In the genomic region with DNA sequence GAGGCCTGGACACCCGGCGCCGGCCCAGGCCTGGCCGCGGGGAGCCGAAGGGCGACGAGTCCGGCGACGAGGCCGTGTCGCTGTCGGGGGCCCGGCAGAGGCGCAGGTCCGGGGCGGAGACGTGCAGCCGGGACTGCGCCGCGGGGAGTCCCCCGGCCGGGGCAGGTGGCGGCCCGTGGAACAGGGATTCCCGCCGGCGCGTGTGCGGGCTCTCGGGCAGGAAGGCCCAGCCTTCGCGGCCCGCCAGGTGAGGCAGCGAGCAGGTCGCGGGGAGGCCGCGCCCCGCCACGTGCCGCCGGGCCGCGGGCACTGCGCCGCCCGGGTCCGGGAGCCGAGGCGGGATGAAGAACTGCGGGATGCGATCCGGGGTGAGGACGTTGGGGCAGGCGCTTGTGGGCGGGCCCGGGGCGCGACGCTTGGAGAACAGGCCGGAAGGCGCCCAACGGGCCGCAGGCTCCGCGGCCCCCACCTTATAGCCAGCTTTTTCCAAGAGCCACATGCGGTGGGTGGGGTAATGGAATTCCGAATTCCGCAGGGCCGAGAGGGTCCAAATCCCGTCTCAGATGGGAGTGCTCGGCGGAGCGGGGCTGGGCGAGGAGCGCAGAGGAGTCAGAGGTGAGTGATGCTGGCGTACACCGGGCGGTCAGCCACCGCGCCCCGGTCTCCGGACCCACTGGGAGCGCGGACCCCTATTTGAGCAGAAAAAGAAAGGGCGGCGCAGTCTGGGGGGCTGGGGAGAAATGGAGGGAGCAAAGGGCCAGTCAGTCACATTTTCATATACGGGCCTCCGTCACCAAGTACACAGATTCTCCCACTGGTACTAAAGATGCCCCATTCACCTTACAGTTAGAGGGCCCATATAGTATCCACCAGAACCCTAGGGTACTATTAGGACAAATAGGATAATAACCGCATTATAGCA, we compare ENCODE assay signal across 8 cellular contexts. TPM values are rescaled to one million over a fixed set of nuclear protein-coding genes. Genes with fewer than 3 reads are reported as not detected.
A peak's percentile ranks its signal among the peaks of the same experiment; 100 is the strongest.
DNase-seq lines count a peak whose midpoint lies in the region; ATAC-seq, FAIRE-seq and TF ChIP-seq lines count a peak whose summit lies in the region.

No MANE protein-coding gene starts in this region.

- 54 to 60% methylated on average over 15 to 19 of the region's 93 CpGs for WGBS in esophagus squamous epithelium, 2 donors

- H3K9me3 ChIP-seq in DOHH2 (ENCODE audit: control insufficient read depth, insufficient read depth, low read length): no peaks in the 10 kb centered on the region
- no peaks in the 10 kb centered on the region for H3K9me3 ChIP-seq in SK-N-MC (ENCODE audit: low read depth, low read length)
- H3K9me3 ChIP-seq in esophagus squamous epithelium: no peaks in the 10 kb centered on the region
- no peaks in the 10 kb centered on the region for H3K9me3 ChIP-seq in parathyroid adenoma (ENCODE audit: control insufficient read depth, low read length)

- H3F3A ChIP-seq in DOHH2 (ENCODE audit: control insufficient read depth, insufficient read depth): 0 out of 2 replicates have a peak, but pooled peaks cover 6% of the 10 kb centered on the region

- no peak for ATAC-seq in GM18868 (IDR thresholded peaks at IDR 0.05; ENCODE audit: unreplicated experiment)

- H4K20me1 ChIP-seq in DOHH2 (ENCODE audit: control insufficient read depth, insufficient read depth, low read depth, low read length): no peaks in the 10 kb centered on the region

- H2AFZ ChIP-seq in parathyroid adenoma: no peak overlapping the region

- H3K79me2 ChIP-seq in DOHH2 (ENCODE audit: control insufficient read depth, low read length) (no peaks in the 10 kb centered on the region), parathyroid adenoma (no peaks in the 10 kb centered on the region)

- H3K4me2 ChIP-seq in DOHH2 (ENCODE audit: low read length) (peak overlapping the region; percentile 55), parathyroid adenoma (ENCODE audit: low read length) (peak overlapping the region; percentile 82)

- H3K4me3 ChIP-seq in DOHH2 (ENCODE audit: low read length) (peak overlapping the region; percentile 48), SK-N-MC (0 out of 2 replicates have a peak overlapping the region, but pooled peaks have one; percentile 38), esophagus squamous epithelium (peak overlapping the region; percentile 32 to 69 (median 51)), parathyroid adenoma (ENCODE audit: low read depth, low read length) (peak overlapping the region; percentile 56)

- no peak for TF ChIP-seq POLR2A in esophagus squamous epithelium (IDR thresholded peaks at IDR 0.05)

- no peak overlapping the region for H3K9ac ChIP-seq in SK-N-MC (ENCODE audit: insufficient read length)
- H3K9ac ChIP-seq in parathyroid adenoma: no peak overlapping the region

- intact Hi-C loops in esophagus squamous epithelium (cut with DNase I): no loop called here

- TF ChIP-seq CTCF in DOHH2 (IDR thresholded peaks at IDR 0.05; ENCODE audit: low read depth, low read length, poor library complexity, severe bottlenecking) (no peak), esophagus squamous epithelium (IDR thresholded peaks at IDR 0.05) (no peak), parathyroid adenoma (IDR thresholded peaks at IDR 0.05) (no peak), D721Med (IDR thresholded peaks at IDR 0.05; ENCODE audit: insufficient read depth, missing control alignments) (no peak)

- H3K27ac ChIP-seq in DOHH2 (ENCODE audit: low read depth, low read length) (no peak overlapping the region), SK-N-MC (no peak overlapping the region), esophagus squamous epithelium (peak overlapping the region; percentile 75 to 88 (median 80)), parathyroid adenoma (no peak overlapping the region)

- DNase-seq in SK-N-MC (ENCODE audit: low read depth, low spot score) (no peak), esophagus squamous epithelium (lab: John Stamatoyannopoulos, UW) (no peak), NCI-H345 treated with DMSO at 0.1 percent for 48 hours (lab: John Stamatoyannopoulos, UW; ENCODE audit: unreplicated experiment) (no peak), D721Med (ENCODE audit: insufficient read length, low spot score) (no peak), cortex of kidney (lab: John Stamatoyannopoulos, UW) (no peak)

- FAIRE-seq in D721Med (lab: Jason Lieb, UNC): no peak

- no peaks in the 10 kb centered on the region for H3K36me3 ChIP-seq in DOHH2 (ENCODE audit: control insufficient read depth, low read length)
- H3K36me3 ChIP-seq in SK-N-MC (ENCODE audit: insufficient read depth, low read length): no peaks in the 10 kb centered on the region
- no peaks in the 10 kb centered on the region for H3K36me3 ChIP-seq in esophagus squamous epithelium
- no peaks in the 10 kb centered on the region for H3K36me3 ChIP-seq in parathyroid adenoma (ENCODE audit: control insufficient read depth, insufficient read depth, low read length)

- H3K9me2 ChIP-seq in DOHH2 (replicated peaks; ENCODE audit: control insufficient read depth, low read length): no peaks in the 10 kb centered on the region

- H3K27me3 ChIP-seq in DOHH2 (ENCODE audit: control insufficient read depth, low read length): peaks cover 50% of the 10 kb centered on the region
- peaks cover 0 to 41% (median 0%) of the 10 kb centered on the region in 4 donors for H3K27me3 ChIP-seq in esophagus squamous epithelium
- H3K27me3 ChIP-seq in parathyroid adenoma (ENCODE audit: control insufficient read depth, insufficient read depth, low read length): no peaks in the 10 kb centered on the region

- H3K4me1 ChIP-seq in DOHH2 (ENCODE audit: control insufficient read depth, low read length) (peaks cover 37% of the 10 kb centered on the region), esophagus squamous epithelium (peaks cover 12 to 44% (median 21%) of the 10 kb centered on the region in 3 donors), parathyroid adenoma (peaks cover 7% of the 10 kb centered on the region)

RNA-seq across cellular contexts. Expression of a gene that starts 0.9 kb away (rescaled TPM):
- total RNA-seq in esophagus squamous epithelium: under 1 TPM in 2 of 4 donors, not detected in 2; 0.22 to 0.38 TPM

RNA-seq across cellular contexts. Expression of a gene that starts 7.2 kb away (rescaled TPM):
- 10 to 100 TPM in 1 of 4 donors, 1 to 10 TPM in 2, under 1 TPM in 1; 0.75 to 11.5 (median 5.3) TPM for total RNA-seq in esophagus squamous epithelium

RNA-seq across cellular contexts. Expression of a gene that starts 14.8 kb away (rescaled TPM):
- 1 to 10 TPM in 1 of 4 donors, under 1 TPM in 1, not detected in 2; 0.76 to 1.7 TPM for total RNA-seq in esophagus squamous epithelium

RNA-seq across cellular contexts. Expression of a gene that starts 33.5 kb away (rescaled TPM):
- under 1 TPM in 1 of 4 donors, not detected in 3; 0.19 TPM for total RNA-seq in esophagus squamous epithelium

RNA-seq across cellular contexts. Expression of a gene that starts 48.5 kb away (rescaled TPM):
- total RNA-seq in esophagus squamous epithelium: 1 to 10 TPM; 1.1 to 5.3 (median 2.3) TPM

Comparison
In these comparisons a context has a peak if more than half of its experiments do, and no peak if none do; other contexts are left out.
1. H3K27ac ChIP-seq: peak in esophagus squamous epithelium (4 of 4); none in DOHH2 (single experiment), SK-N-MC (single experiment) and parathyroid adenoma (single experiment).
2. Peak in every context shown above with its lines, with median percentiles within 50 percentile points of each other: H3K4me3 ChIP-seq.